1 cellular context compared by ENCODE assay signal in the genomic region with DNA sequence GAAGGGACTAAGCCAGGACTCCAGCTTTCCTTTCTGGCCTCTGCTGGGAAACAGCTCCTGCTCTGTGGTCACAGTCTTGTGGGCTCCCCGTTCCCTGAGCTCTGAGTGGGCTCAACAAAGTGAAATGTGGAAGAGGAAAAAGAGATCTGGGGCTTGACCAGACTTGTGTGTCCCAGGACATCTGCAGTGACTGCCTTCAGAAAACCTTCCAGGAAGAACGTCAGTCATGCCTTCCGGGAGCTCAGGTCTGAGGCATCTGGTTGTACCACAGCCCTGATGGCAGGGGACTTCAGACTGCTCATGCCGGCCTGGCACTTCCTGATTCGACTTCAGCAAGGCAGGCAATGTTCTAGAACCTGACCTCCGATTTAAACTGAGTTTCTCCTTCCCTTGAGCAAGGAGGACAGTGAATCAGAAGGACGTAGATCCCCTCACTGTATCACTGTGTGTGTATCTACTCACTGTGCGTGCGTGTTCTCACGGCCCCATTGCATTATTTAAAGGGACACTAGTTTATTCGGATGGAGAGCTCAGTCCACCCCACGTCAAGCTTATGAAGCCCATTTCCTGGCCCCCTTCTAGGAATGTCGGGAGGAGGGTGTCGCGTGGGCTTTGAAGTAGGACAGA.
TF ChIP-seq lines count a peak whose summit lies in the region.

No MANE protein-coding gene starts in this region.

TF ChIP-seq in HepG2, 621 proteins besides CTCF, POLR2A, EP300 and RAD21 (continued from another document and continues in another):
- TF ChIP-seq, protein P1, sequence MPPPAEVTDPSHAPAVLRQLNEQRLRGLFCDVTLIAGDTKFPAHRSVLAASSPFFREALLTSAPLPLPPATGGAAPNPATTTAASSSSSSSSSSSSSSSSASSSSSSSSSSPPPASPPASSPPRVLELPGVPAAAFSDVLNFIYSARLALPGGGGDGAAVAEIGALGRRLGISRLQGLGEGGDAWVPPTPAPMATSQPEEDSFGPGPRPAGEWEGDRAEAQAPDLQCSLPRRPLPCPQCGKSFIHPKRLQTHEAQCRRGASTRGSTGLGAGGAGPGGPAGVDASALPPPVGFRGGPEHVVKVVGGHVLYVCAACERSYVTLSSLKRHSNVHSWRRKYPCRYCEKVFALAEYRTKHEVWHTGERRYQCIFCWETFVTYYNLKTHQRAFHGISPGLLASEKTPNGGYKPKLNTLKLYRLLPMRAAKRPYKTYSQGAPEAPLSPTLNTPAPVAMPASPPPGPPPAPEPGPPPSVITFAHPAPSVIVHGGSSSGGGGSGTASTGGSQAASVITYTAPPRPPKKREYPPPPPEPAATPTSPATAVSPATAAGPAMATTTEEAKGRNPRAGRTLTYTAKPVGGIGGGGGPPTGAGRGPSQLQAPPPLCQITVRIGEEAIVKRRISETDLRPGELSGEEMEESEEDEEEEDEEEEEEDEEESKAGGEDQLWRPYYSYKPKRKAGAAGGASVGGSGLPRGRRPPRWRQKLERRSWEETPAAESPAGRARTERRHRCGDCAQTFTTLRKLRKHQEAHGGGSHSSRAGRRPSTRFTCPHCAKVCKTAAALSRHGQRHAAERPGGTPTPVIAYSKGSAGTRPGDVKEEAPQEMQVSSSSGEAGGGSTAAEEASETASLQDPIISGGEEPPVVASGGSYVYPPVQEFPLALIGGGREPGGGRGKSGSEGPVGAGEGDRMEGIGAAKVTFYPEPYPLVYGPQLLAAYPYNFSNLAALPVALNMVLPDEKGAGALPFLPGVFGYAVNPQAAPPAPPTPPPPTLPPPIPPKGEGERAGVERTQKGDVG (CRISPR knock-in tag; IDR thresholded peaks at IDR 0.05; ENCODE audit: borderline replicate concordance): no peak
- TF ChIP-seq ZNF253 (CRISPR knock-in tag; IDR thresholded peaks at IDR 0.05; ENCODE audit: borderline replicate concordance): no peak
- no peak for TF ChIP-seq MAFK (conservative IDR thresholded peaks at IDR 0.05 in 1 of 2, IDR thresholded peaks at IDR 0.05 in 1 of 2; ENCODE audit: low read length in 2 of 2)
- TF ChIP-seq SRY (CRISPR knock-in tag; IDR thresholded peaks at IDR 0.05): no peak; the same call in 1 of the 2 replicates
- no peak for TF ChIP-seq HMGA1 (CRISPR knock-in tag; conservative IDR thresholded peaks at IDR 0.05)
- TF ChIP-seq TCF7L2 (IDR thresholded peaks at IDR 0.05; ENCODE audit: low read depth, low read length): no peak
- no peak for TF ChIP-seq ZNF773 (CRISPR knock-in tag; IDR thresholded peaks at IDR 0.05; ENCODE audit: borderline replicate concordance)
- no peak for TF ChIP-seq ZNF674 (CRISPR knock-in tag; IDR thresholded peaks at IDR 0.05; ENCODE audit: low read depth)
- no peak for TF ChIP-seq ZNF709 (CRISPR knock-in tag; IDR thresholded peaks at IDR 0.05)
- no peak for TF ChIP-seq KDM1A (CRISPR knock-in tag; IDR thresholded peaks at IDR 0.05)
- TF ChIP-seq SPEN (CRISPR knock-in tag; IDR thresholded peaks at IDR 0.05; ENCODE audit: low read depth): no peak
- no peak for TF ChIP-seq PPARG (CRISPR knock-in tag; conservative IDR thresholded peaks at IDR 0.05)
- TF ChIP-seq GATAD2A (CRISPR knock-in tag; IDR thresholded peaks at IDR 0.05): peak; percentile 16; the same call in 1 of the 2 replicates
- no peak for TF ChIP-seq DNMT1 (CRISPR knock-in tag; IDR thresholded peaks at IDR 0.05)
- TF ChIP-seq, protein P2, sequence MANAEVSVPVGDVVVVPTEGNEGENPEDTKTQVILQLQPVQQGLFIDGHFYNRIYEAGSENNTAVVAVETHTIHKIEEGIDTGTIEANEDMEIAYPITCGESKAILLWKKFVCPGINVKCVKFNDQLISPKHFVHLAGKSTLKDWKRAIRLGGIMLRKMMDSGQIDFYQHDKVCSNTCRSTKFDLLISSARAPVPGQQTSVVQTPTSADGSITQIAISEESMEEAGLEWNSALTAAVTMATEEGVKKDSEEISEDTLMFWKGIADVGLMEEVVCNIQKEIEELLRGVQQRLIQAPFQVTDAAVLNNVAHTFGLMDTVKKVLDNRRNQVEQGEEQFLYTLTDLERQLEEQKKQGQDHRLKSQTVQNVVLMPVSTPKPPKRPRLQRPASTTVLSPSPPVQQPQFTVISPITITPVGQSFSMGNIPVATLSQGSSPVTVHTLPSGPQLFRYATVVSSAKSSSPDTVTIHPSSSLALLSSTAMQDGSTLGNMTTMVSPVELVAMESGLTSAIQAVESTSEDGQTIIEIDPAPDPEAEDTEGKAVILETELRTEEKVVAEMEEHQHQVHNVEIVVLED (CRISPR knock-in tag; IDR thresholded peaks at IDR 0.05; ENCODE audit: borderline replicate concordance): no peak
- no peak for TF ChIP-seq SMAD1 (CRISPR knock-in tag; IDR thresholded peaks at IDR 0.05; ENCODE audit: borderline replicate concordance, low read depth)
- no peak for TF ChIP-seq TBP (CRISPR knock-in tag; IDR thresholded peaks at IDR 0.05)
- peak; percentile 42; the same call in 1 of the 2 replicates for TF ChIP-seq PHF20 (CRISPR knock-in tag; IDR thresholded peaks at IDR 0.05)
- TF ChIP-seq, protein P3, sequence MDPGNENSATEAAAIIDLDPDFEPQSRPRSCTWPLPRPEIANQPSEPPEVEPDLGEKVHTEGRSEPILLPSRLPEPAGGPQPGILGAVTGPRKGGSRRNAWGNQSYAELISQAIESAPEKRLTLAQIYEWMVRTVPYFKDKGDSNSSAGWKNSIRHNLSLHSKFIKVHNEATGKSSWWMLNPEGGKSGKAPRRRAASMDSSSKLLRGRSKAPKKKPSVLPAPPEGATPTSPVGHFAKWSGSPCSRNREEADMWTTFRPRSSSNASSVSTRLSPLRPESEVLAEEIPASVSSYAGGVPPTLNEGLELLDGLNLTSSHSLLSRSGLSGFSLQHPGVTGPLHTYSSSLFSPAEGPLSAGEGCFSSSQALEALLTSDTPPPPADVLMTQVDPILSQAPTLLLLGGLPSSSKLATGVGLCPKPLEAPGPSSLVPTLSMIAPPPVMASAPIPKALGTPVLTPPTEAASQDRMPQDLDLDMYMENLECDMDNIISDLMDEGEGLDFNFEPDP (CRISPR knock-in tag; conservative IDR thresholded peaks at IDR 0.05): 0 out of 2 replicates have a peak, but pooled peaks have one; percentile 85
- TF ChIP-seq, protein P4, sequence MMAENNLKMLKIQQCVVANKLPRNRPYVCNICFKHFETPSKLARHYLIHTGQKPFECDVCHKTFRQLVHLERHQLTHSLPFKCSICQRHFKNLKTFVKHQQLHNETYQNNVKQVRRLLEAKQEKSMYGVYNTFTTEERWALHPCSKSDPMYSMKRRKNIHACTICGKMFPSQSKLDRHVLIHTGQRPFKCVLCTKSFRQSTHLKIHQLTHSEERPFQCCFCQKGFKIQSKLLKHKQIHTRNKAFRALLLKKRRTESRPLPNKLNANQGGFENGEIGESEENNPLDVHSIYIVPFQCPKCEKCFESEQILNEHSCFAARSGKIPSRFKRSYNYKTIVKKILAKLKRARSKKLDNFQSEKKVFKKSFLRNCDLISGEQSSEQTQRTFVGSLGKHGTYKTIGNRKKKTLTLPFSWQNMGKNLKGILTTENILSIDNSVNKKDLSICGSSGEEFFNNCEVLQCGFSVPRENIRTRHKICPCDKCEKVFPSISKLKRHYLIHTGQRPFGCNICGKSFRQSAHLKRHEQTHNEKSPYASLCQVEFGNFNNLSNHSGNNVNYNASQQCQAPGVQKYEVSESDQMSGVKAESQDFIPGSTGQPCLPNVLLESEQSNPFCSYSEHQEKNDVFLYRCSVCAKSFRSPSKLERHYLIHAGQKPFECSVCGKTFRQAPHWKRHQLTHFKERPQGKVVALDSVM (CRISPR knock-in tag; IDR thresholded peaks at IDR 0.05): no peak
- TF ChIP-seq, protein P5, sequence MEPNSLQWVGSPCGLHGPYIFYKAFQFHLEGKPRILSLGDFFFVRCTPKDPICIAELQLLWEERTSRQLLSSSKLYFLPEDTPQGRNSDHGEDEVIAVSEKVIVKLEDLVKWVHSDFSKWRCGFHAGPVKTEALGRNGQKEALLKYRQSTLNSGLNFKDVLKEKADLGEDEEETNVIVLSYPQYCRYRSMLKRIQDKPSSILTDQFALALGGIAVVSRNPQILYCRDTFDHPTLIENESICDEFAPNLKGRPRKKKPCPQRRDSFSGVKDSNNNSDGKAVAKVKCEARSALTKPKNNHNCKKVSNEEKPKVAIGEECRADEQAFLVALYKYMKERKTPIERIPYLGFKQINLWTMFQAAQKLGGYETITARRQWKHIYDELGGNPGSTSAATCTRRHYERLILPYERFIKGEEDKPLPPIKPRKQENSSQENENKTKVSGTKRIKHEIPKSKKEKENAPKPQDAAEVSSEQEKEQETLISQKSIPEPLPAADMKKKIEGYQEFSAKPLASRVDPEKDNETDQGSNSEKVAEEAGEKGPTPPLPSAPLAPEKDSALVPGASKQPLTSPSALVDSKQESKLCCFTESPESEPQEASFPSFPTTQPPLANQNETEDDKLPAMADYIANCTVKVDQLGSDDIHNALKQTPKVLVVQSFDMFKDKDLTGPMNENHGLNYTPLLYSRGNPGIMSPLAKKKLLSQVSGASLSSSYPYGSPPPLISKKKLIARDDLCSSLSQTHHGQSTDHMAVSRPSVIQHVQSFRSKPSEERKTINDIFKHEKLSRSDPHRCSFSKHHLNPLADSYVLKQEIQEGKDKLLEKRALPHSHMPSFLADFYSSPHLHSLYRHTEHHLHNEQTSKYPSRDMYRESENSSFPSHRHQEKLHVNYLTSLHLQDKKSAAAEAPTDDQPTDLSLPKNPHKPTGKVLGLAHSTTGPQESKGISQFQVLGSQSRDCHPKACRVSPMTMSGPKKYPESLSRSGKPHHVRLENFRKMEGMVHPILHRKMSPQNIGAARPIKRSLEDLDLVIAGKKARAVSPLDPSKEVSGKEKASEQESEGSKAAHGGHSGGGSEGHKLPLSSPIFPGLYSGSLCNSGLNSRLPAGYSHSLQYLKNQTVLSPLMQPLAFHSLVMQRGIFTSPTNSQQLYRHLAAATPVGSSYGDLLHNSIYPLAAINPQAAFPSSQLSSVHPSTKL (CRISPR knock-in tag; IDR thresholded peaks at IDR 0.05): no peak
- TF ChIP-seq SMAD3 (CRISPR knock-in tag; IDR thresholded peaks at IDR 0.05): no peak
- TF ChIP-seq, protein P6, sequence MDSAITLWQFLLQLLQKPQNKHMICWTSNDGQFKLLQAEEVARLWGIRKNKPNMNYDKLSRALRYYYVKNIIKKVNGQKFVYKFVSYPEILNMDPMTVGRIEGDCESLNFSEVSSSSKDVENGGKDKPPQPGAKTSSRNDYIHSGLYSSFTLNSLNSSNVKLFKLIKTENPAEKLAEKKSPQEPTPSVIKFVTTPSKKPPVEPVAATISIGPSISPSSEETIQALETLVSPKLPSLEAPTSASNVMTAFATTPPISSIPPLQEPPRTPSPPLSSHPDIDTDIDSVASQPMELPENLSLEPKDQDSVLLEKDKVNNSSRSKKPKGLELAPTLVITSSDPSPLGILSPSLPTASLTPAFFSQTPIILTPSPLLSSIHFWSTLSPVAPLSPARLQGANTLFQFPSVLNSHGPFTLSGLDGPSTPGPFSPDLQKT (CRISPR knock-in tag; IDR thresholded peaks at IDR 0.05; ENCODE audit: borderline replicate concordance): no peak
- TF ChIP-seq GZF1 (CRISPR knock-in tag; IDR thresholded peaks at IDR 0.05): no peak
- TF ChIP-seq U2AF2 (IDR thresholded peaks at IDR 0.05; ENCODE audit: low read depth, low read length): no peak
- TF ChIP-seq, protein P7, sequence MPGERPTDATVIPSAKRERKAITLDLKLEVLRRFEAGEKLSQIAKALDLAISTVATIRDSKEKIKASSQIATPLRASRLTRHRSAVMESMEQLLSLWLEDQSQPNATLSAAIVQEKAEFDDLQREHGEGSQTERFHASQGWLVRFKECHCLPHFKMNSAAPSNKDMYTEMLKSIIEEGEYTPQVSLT (CRISPR knock-in tag; IDR thresholded peaks at IDR 0.05; ENCODE audit: borderline replicate concordance, low read depth): no peak
- TF ChIP-seq, protein P8, sequence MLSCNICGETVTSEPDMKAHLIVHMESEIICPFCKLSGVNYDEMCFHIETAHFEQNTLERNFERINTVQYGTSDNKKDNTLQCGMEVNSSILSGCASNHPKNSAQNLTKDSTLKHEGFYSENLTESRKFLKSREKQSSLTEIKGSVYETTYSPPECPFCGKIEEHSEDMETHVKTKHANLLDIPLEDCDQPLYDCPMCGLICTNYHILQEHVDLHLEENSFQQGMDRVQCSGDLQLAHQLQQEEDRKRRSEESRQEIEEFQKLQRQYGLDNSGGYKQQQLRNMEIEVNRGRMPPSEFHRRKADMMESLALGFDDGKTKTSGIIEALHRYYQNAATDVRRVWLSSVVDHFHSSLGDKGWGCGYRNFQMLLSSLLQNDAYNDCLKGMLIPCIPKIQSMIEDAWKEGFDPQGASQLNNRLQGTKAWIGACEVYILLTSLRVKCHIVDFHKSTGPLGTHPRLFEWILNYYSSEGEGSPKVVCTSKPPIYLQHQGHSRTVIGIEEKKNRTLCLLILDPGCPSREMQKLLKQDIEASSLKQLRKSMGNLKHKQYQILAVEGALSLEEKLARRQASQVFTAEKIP (CRISPR knock-in tag; IDR thresholded peaks at IDR 0.05; ENCODE audit: borderline replicate concordance): no peak
- no peak for TF ChIP-seq ZNF383 (CRISPR knock-in tag; IDR thresholded peaks at IDR 0.05; ENCODE audit: borderline replicate concordance)
- no peak for TF ChIP-seq NR1H2 (CRISPR knock-in tag; IDR thresholded peaks at IDR 0.05; ENCODE audit: borderline replicate concordance, low read depth)
- TF ChIP-seq NKX3-1 (CRISPR knock-in tag; IDR thresholded peaks at IDR 0.05): no peak
- TF ChIP-seq, protein P9, sequence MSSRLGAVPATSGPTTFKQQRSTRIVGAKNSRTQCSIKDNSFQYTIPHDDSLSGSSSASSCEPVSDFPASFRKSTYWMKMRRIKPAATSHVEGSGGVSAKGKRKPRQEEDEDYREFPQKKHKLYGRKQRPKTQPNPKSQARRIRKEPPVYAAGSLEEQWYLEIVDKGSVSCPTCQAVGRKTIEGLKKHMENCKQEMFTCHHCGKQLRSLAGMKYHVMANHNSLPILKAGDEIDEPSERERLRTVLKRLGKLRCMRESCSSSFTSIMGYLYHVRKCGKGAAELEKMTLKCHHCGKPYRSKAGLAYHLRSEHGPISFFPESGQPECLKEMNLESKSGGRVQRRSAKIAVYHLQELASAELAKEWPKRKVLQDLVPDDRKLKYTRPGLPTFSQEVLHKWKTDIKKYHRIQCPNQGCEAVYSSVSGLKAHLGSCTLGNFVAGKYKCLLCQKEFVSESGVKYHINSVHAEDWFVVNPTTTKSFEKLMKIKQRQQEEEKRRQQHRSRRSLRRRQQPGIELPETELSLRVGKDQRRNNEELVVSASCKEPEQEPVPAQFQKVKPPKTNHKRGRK (CRISPR knock-in tag; IDR thresholded peaks at IDR 0.05): no peak; the same call in 1 of the 2 replicates
- no peak for TF ChIP-seq ZNF260 (CRISPR knock-in tag; IDR thresholded peaks at IDR 0.05; ENCODE audit: borderline replicate concordance, low read depth)
- 0 out of 2 replicates have a peak, but pooled peaks have one; percentile 23 for TF ChIP-seq ZNF451 (CRISPR knock-in tag; IDR thresholded peaks at IDR 0.05)
- TF ChIP-seq ZMYM4 (CRISPR knock-in tag; IDR thresholded peaks at IDR 0.05): peak; percentile 58; the same call in 1 of the 2 replicates
- TF ChIP-seq, protein P10, sequence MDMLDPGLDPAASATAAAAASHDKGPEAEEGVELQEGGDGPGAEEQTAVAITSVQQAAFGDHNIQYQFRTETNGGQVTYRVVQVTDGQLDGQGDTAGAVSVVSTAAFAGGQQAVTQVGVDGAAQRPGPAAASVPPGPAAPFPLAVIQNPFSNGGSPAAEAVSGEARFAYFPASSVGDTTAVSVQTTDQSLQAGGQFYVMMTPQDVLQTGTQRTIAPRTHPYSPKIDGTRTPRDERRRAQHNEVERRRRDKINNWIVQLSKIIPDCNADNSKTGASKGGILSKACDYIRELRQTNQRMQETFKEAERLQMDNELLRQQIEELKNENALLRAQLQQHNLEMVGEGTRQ (IDR thresholded peaks at IDR 0.05; ENCODE audit: low read depth, low read length): no peak
- TF ChIP-seq, protein P10 (CRISPR knock-in tag; IDR thresholded peaks at IDR 0.05; ENCODE audit: borderline replicate concordance): no peak
- TF ChIP-seq TBX3 (IDR thresholded peaks at IDR 0.05; ENCODE audit: borderline replicate concordance): no peak
